ENCODE assay signal across 22 cellular contexts in genomic region chr5:314676-315487, GRCh38.
"Had no signal": no experiment of that assay in that cellular context is flagged by ENCODE, and none has a peak within 500 bp of the region (broad histone marks: within the 10 kb centered on the region; RNA-seq: fewer than 3 reads in every experiment).

No MANE protein-coding gene starts in this region.

- H3K27ac Mint-ChIP-seq: activated naive CD8-positive, alpha-beta T cell treated with anti-CD3 and anti-CD28 coated beads for 36 hours; activated T-helper 17 cell treated with anti-CD3 and anti-CD28 coated beads, Interleukin-2, amount 50 U/mL, for 72 hours; nephron had no signal

- H3K36me3 ChIP-seq: colonic mucosa had no signal

- H3K9me3 Mint-ChIP-seq: activated naive CD8-positive, alpha-beta T cell treated with anti-CD3 and anti-CD28 coated beads for 36 hours; activated T-helper 17 cell treated with anti-CD3 and anti-CD28 coated beads, Interleukin-2, amount 50 U/mL, for 72 hours; brain; central memory CD8-positive, alpha-beta T cell; nephron; T-helper 2 cell treated with Interferon-gamma antibody and Interleukin-4, amounts not matched to agents 5 μg/mL and 100 μg/mL, for 36 hours had no signal

- H3K36me3 Mint-ChIP-seq: activated naive CD8-positive, alpha-beta T cell treated with anti-CD3 and anti-CD28 coated beads for 36 hours had no signal

- H3K4me1 Mint-ChIP-seq: nephron had no signal

- ATAC-seq: activated T-helper 17 cell treated with anti-CD3 and anti-CD28 coated beads, Interleukin-2, amount 50 U/mL, for 72 hours; esophagus mucosa; gastroesophageal sphincter; heart left ventricle; left lung; sciatic nerve had no signal

- FAIRE-seq: TTC549 had no signal

- H3K4me3 ChIP-seq: colonic mucosa, gastroesophageal sphincter, heart left ventricle, left lung, smooth muscle cell, thyroid gland had no signal

- H3K27me3 ChIP-seq: thyroid gland had no signal

- DNase-seq: activated CD4-positive, alpha-beta T cell treated with anti-CD3 and anti-CD28 coated beads, Interleukin-2, amount 50 U/mL, for 4 hours; activated naive CD4-positive, alpha-beta T cell; activated naive CD8-positive, alpha-beta T cell treated with anti-CD3 and anti-CD28 coated beads for 36 hours; activated T-cell treated with anti-CD3 and anti-CD28 coated beads for 4 hours; colonic mucosa; heart left ventricle; left lung; midbrain; nucleus accumbens; stimulated activated CD4-positive, alpha-beta T cell treated with anti-CD3 and anti-CD28 coated beads, Interleukin-4, amount 100 ng/mL, for 4 hours; stimulated activated naive CD4-positive, alpha-beta T cell treated with Interleukin-2 at 50 U/mL for 16 hours; thyroid gland had no signal

- H3K27me3 Mint-ChIP-seq: activated T-helper 17 cell treated with anti-CD3 and anti-CD28 coated beads, Interleukin-2, amount 50 U/mL, for 72 hours had no signal

- H3K4me3 Mint-ChIP-seq: activated naive CD8-positive, alpha-beta T cell treated with anti-CD3 and anti-CD28 coated beads for 36 hours; activated T-helper 17 cell treated with anti-CD3 and anti-CD28 coated beads, Interleukin-2, amount 50 U/mL, for 72 hours; brain; central memory CD8-positive, alpha-beta T cell; nephron; T-helper 2 cell treated with Interferon-gamma antibody and Interleukin-4, amounts not matched to agents 5 μg/mL and 100 μg/mL, for 36 hours had no signal
